9 cellular contexts compared by ENCODE assay signal in the genomic region with DNA sequence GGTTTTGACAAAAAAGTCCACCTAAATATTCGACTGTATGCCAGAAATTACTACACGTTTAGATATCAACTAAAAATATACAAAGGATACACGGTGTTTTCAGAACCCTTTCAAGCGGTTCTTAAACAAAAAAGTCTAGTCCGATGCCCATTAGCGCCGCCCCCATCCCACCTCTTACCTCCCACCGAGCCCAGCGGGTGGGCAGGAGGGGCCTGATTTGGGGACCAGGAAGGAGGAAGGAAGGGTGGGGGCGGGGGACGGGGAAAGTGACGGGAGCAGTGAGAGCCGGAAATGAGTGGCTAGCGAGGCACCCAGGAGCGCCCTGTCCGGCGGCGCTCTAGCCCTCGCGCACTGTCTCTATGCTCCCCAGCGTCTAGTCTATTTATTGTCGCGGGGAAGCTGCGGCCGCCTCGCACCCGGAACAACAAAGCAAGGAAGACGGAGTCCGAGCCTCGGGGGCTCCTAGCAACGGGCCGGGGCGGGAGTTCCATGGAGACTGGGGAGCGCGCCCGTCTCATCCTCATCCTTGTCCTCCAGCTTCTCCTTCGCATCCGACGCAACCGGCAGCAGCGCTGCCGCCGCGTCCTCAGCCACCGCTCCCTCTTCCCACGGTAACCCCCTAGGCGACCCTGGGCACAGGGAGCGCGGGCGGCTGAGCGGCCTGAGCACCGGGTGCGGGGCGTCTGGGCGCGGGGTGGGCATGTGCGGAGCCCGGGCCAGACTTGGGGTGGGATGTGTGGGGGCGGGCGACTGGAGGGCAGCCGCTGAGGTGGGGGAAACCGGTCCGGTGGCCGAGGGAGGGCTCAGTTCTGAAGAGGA. TPM values are rescaled to one million over a fixed set of nuclear protein-coding genes. Genes with fewer than 3 reads are reported as not detected.
DNase-seq lines count a peak whose midpoint lies in the region; ATAC-seq, FAIRE-seq and TF ChIP-seq lines count a peak whose summit lies in the region.
"Had no signal": no experiment of that assay in that cellular context is flagged by ENCODE, and none has a peak within 500 bp of the region (broad histone marks: within the 10 kb centered on the region; RNA-seq: fewer than 3 reads in every experiment).

A gene (plus strand): TSS at position 410 of the 819 bp plus-strand sequence. CDS start 26,902 bp downstream, outside the sequence.

- H3K9me3 ChIP-seq in smooth muscle cell (replicated peaks; ENCODE audit: low read depth), result no peaks in the 10 kb centered on the region

- peaks cover 6% of the 10 kb centered on the region for H3F3A ChIP-seq in smooth muscle cell (ENCODE audit: low read depth)

- H3K27me3 ChIP-seq in bronchial epithelial cell (ENCODE audit: control insufficient read depth, insufficient read depth, low read length) (no peaks in the 10 kb centered on the region), smooth muscle cell (ENCODE audit: low read depth) (peaks cover 10% of the 10 kb centered on the region)

- no peaks in the 10 kb centered on the region for H3K36me3 Mint-ChIP-seq in WTC11

- peak within 1 kb of the TSS; percentile 96 for H3K4me3 Mint-ChIP-seq in WTC11

- H3K27me3 Mint-ChIP-seq in WTC11 (ENCODE audit: low read depth), result peaks cover 11% of the 10 kb centered on the region

- H3K79me2 ChIP-seq in smooth muscle cell (ENCODE audit: low read depth), result peaks cover 50% of the 10 kb centered on the region

- no peak for FAIRE-seq in bronchial epithelial cell (lab: Jason Lieb, UNC)
- FAIRE-seq: TTC549 had no signal

- H3K4me3 ChIP-seq in bronchial epithelial cell (ENCODE audit: low read depth, low read length), result peak within 1 kb of the TSS; percentile 91
- H3K4me3 ChIP-seq in smooth muscle cell, result peak within 1 kb of the TSS; percentile 99

- ATAC-seq in GM18909 (IDR thresholded peaks at IDR 0.05; ENCODE audit: poor library complexity, unreplicated experiment), result peak; percentile 92
- peak; percentile 87 for ATAC-seq in HG03159 (IDR thresholded peaks at IDR 0.05; ENCODE audit: unreplicated experiment)
- peak; percentile 94 for ATAC-seq in WTC11

- H3K4me1 Mint-ChIP-seq in WTC11, result peaks cover 40% of the 10 kb centered on the region

- H3K27ac Mint-ChIP-seq in WTC11, result peak within 1 kb of the TSS; percentile 66

- peak within 1 kb of the TSS; percentile 81 for H2AFZ ChIP-seq in smooth muscle cell (ENCODE audit: low read depth)

- CTCF ChIA-PET in WTC11 (lab: Charles Lee), result interaction anchor here (0.6 to 2.7 kb wide), 8 partner anchors 9 to 168 kb away, joined by 3 to 14 read pairs (median 4); no protein-coding TSS in a partner anchor

- H3K36me3 ChIP-seq in bronchial epithelial cell (ENCODE audit: control insufficient read depth, insufficient read depth, low read length) (no peaks in the 10 kb centered on the region), smooth muscle cell (ENCODE audit: low read depth) (no peaks in the 10 kb centered on the region)

- no peak for TF ChIP-seq CTCF in WTC11 (IDR thresholded peaks at IDR 0.05)
- TF ChIP-seq CTCF in bronchial epithelial cell (IDR thresholded peaks at IDR 0.05; ENCODE audit: insufficient read depth, low read length, severe bottlenecking), result no peak
- TF ChIP-seq CTCF in smooth muscle cell (IDR thresholded peaks at IDR 0.05; ENCODE audit: borderline replicate concordance, insufficient read depth, poor library complexity, severe bottlenecking), result no peak

- WGBS in smooth muscle cell (ENCODE audit: low lambda C conversion rate), result under 1% methylated on average over 61 of the region's 64 CpGs

- DNase-seq in AG08396 (ENCODE audit: low spot score) (peak; percentile 95), NCI-H2227 (lab: John Stamatoyannopoulos, UW; ENCODE audit: unreplicated experiment) (peak; percentile 93), WTC11 (ENCODE audit: low spot score) (peak; percentile 92), bronchial epithelial cell (ENCODE audit: low read depth) (peak; percentile 77), iPS-NIHi7 (ENCODE audit: extremely low spot score) (peak; percentile 93), smooth muscle cell (lab: John Stamatoyannopoulos, UW; ENCODE audit: unreplicated experiment) (peak; percentile 88)

- H3K4me2 ChIP-seq in smooth muscle cell, result peak within 1 kb of the TSS; percentile 84

- H3K9ac ChIP-seq in smooth muscle cell (ENCODE audit: low read depth), result peak within 1 kb of the TSS; percentile 71

- peaks cover 38% of the 10 kb centered on the region for H4K20me1 ChIP-seq in smooth muscle cell (ENCODE audit: low read depth)

- POLR2A ChIA-PET in WTC11 (lab: Charles Lee), result interaction anchor here (1.0 kb wide), 1 partner anchor 144 kb away, joined by 5 read pairs; no protein-coding TSS in a partner anchor

- H3K9me3 Mint-ChIP-seq in WTC11, result no peaks in the 10 kb centered on the region

- H3K27ac ChIP-seq in smooth muscle cell (ENCODE audit: low read depth), result peak within 1 kb of the TSS; percentile 78

- peaks cover 19% of the 10 kb centered on the region for H3K4me1 ChIP-seq in smooth muscle cell (ENCODE audit: low read depth)

TF ChIP-seq in WTC11, 78 proteins besides CTCF, POLR2A, EP300 and RAD21 (continues in another document):
- TF ChIP-seq EMX1 (CRISPR knock-in tag; IDR thresholded peaks at IDR 0.05) (no peak), ZNF423 (CRISPR knock-in tag; IDR thresholded peaks at IDR 0.05) (0 out of 2 replicates have a peak, but pooled peaks have one; percentile 36), ZNF671 (CRISPR knock-in tag; IDR thresholded peaks at IDR 0.05) (no peak), ZNF396 (CRISPR knock-in tag; IDR thresholded peaks at IDR 0.05; ENCODE audit: borderline replicate concordance) (no peak), FOXK1 (CRISPR knock-in tag; IDR thresholded peaks at IDR 0.05) (peak; percentile 90), ESRRA (CRISPR knock-in tag; IDR thresholded peaks at IDR 0.05; ENCODE audit: borderline replicate concordance) (0 out of 2 replicates have a peak, but pooled peaks have one; percentile 44), SP1 (CRISPR knock-in tag; conservative IDR thresholded peaks at IDR 0.05) (peak; percentile 83), ZNF138 (CRISPR knock-in tag; conservative IDR thresholded peaks at IDR 0.05) (no peak), GABPB1 (CRISPR knock-in tag; IDR thresholded peaks at IDR 0.05) (peak; percentile 87), MYBL2 (CRISPR knock-in tag; IDR thresholded peaks at IDR 0.05) (peak; percentile 62; the same call in 1 of the 2 replicates), KAT7 (CRISPR knock-in tag; IDR thresholded peaks at IDR 0.05; ENCODE audit: borderline replicate concordance) (peak; percentile 80; the same call in 1 of the 2 replicates)
- TF ChIP-seq, protein P1, sequence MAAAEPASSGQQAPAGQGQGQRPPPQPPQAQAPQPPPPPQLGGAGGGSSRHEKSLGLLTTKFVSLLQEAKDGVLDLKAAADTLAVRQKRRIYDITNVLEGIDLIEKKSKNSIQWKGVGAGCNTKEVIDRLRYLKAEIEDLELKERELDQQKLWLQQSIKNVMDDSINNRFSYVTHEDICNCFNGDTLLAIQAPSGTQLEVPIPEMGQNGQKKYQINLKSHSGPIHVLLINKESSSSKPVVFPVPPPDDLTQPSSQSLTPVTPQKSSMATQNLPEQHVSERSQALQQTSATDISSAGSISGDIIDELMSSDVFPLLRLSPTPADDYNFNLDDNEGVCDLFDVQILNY (CRISPR knock-in tag; IDR thresholded peaks at IDR 0.05), result peak; percentile 29; the same call in 1 of the 2 replicates
- TF ChIP-seq, protein P2, sequence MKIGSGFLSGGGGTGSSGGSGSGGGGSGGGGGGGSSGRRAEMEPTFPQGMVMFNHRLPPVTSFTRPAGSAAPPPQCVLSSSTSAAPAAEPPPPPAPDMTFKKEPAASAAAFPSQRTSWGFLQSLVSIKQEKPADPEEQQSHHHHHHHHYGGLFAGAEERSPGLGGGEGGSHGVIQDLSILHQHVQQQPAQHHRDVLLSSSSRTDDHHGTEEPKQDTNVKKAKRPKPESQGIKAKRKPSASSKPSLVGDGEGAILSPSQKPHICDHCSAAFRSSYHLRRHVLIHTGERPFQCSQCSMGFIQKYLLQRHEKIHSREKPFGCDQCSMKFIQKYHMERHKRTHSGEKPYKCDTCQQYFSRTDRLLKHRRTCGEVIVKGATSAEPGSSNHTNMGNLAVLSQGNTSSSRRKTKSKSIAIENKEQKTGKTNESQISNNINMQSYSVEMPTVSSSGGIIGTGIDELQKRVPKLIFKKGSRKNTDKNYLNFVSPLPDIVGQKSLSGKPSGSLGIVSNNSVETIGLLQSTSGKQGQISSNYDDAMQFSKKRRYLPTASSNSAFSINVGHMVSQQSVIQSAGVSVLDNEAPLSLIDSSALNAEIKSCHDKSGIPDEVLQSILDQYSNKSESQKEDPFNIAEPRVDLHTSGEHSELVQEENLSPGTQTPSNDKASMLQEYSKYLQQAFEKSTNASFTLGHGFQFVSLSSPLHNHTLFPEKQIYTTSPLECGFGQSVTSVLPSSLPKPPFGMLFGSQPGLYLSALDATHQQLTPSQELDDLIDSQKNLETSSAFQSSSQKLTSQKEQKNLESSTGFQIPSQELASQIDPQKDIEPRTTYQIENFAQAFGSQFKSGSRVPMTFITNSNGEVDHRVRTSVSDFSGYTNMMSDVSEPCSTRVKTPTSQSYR (CRISPR knock-in tag; IDR thresholded peaks at IDR 0.05), result peak; percentile 59; the same call in 1 of the 2 replicates
- TF ChIP-seq, protein P3, sequence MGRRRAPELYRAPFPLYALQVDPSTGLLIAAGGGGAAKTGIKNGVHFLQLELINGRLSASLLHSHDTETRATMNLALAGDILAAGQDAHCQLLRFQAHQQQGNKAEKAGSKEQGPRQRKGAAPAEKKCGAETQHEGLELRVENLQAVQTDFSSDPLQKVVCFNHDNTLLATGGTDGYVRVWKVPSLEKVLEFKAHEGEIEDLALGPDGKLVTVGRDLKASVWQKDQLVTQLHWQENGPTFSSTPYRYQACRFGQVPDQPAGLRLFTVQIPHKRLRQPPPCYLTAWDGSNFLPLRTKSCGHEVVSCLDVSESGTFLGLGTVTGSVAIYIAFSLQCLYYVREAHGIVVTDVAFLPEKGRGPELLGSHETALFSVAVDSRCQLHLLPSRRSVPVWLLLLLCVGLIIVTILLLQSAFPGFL (CRISPR knock-in tag; IDR thresholded peaks at IDR 0.05; ENCODE audit: borderline replicate concordance), result no peak
- TF ChIP-seq, protein P4, sequence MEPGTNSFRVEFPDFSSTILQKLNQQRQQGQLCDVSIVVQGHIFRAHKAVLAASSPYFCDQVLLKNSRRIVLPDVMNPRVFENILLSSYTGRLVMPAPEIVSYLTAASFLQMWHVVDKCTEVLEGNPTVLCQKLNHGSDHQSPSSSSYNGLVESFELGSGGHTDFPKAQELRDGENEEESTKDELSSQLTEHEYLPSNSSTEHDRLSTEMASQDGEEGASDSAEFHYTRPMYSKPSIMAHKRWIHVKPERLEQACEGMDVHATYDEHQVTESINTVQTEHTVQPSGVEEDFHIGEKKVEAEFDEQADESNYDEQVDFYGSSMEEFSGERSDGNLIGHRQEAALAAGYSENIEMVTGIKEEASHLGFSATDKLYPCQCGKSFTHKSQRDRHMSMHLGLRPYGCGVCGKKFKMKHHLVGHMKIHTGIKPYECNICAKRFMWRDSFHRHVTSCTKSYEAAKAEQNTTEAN (CRISPR knock-in tag; IDR thresholded peaks at IDR 0.05), result peak; percentile 62; the same call in 1 of the 2 replicates

RNA-seq across cellular contexts. Expression of the gene that starts here (rescaled TPM):
- total RNA-seq in WTC11 (2021) (39.8 to 44.0 TPM (median 42.1 TPM) in 3 replicates), bronchial epithelial cell (15.9 and 18.4 TPM in 2 replicates), smooth muscle cell (26.8 and 46.9 TPM in 2 replicates)
- 35.2 and 38.7 TPM in 2 replicates for polyA plus RNA-seq in smooth muscle cell

Comparison
In these comparisons a context has a peak if more than half of its experiments do, and no peak if none do; other contexts are left out.
1. Peak in every context shown above with its lines: DNase-seq, ATAC-seq, H3K4me3 ChIP-seq and H3K27ac ChIP-seq.